1 cellular context compared by ENCODE assay signal in the genomic region with DNA sequence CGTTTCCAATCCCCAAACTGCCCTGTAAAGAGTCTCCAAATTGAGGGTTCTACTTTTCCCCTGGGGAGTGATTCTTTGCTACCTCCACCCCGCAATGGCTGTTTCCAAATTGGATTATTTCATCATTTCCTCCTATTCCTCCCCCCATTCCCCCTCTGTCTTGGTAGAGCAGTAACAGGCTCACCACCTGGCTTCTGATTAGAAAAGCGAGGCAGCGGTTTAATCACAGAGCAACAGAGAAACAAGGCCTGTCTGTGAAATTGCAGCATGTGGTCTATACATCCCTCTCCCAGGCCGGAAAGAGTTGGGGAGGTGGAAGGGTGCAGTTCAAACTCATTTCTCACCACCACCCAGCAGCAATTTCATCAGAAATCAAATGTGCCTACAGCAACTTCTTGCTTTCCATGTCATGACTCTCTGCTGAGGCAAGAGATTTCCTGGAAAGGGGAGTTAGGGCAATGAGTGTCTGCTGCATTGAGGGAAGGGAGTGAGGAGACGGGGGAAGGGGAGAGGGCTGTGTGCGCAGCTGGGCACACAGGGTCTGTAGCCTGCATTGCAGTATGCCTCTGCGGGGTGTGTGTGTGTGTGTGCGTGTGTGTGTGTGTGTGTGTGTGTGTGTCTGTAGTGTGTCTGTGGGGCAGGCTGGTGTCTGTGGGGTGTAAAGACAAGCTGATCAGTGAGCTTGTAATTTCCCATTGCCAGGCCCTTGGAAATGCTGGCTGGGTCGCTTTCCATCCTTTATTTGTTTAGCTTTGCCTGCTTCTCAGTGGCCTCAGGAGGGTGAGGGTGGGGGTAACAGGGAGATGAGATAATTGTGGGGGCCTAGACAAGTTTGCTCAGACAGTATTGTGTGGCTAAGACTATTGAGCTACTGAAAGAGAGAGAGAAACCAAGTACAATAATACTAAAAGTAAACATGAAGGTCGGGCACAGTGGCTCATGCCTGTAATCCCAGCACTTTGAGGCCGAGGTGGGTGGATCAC.
TF ChIP-seq lines count a peak whose summit lies in the region.

No MANE protein-coding gene starts in this region.

TF ChIP-seq in K562, 482 proteins besides CTCF, POLR2A, EP300 and RAD21 (continued from another document and continues in another):
- TF ChIP-seq, protein P1, sequence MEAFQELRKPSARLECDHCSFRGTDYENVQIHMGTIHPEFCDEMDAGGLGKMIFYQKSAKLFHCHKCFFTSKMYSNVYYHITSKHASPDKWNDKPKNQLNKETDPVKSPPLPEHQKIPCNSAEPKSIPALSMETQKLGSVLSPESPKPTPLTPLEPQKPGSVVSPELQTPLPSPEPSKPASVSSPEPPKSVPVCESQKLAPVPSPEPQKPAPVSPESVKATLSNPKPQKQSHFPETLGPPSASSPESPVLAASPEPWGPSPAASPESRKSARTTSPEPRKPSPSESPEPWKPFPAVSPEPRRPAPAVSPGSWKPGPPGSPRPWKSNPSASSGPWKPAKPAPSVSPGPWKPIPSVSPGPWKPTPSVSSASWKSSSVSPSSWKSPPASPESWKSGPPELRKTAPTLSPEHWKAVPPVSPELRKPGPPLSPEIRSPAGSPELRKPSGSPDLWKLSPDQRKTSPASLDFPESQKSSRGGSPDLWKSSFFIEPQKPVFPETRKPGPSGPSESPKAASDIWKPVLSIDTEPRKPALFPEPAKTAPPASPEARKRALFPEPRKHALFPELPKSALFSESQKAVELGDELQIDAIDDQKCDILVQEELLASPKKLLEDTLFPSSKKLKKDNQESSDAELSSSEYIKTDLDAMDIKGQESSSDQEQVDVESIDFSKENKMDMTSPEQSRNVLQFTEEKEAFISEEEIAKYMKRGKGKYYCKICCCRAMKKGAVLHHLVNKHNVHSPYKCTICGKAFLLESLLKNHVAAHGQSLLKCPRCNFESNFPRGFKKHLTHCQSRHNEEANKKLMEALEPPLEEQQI (IDR thresholded peaks at IDR 0.05), result no peak
- peak; percentile 56; the same call in 1 of the 2 replicates for TF ChIP-seq BACH1 (tag; IDR thresholded peaks at IDR 0.05)
- TF ChIP-seq PCBP1 (IDR thresholded peaks at IDR 0.05; ENCODE audit: low read depth, low read length, poor library complexity, severe bottlenecking), result no peak
- peak in 1 of 2 experiments; percentile 57; a peak in 1 of 4 replicates for TF ChIP-seq TEAD1 (CRISPR knock-in tag; IDR thresholded peaks at IDR 0.05)
- TF ChIP-seq NFATC3 (IDR thresholded peaks at IDR 0.05), result no peak
- no peak for TF ChIP-seq E2F3 (CRISPR knock-in tag; IDR thresholded peaks at IDR 0.05)
- TF ChIP-seq, protein P2, sequence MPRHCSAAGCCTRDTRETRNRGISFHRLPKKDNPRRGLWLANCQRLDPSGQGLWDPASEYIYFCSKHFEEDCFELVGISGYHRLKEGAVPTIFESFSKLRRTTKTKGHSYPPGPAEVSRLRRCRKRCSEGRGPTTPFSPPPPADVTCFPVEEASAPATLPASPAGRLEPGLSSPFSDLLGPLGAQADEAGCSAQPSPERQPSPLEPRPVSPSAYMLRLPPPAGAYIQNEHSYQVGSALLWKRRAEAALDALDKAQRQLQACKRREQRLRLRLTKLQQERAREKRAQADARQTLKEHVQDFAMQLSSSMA (CRISPR knock-in tag; IDR thresholded peaks at IDR 0.05), result no peak
- TF ChIP-seq, protein P3, sequence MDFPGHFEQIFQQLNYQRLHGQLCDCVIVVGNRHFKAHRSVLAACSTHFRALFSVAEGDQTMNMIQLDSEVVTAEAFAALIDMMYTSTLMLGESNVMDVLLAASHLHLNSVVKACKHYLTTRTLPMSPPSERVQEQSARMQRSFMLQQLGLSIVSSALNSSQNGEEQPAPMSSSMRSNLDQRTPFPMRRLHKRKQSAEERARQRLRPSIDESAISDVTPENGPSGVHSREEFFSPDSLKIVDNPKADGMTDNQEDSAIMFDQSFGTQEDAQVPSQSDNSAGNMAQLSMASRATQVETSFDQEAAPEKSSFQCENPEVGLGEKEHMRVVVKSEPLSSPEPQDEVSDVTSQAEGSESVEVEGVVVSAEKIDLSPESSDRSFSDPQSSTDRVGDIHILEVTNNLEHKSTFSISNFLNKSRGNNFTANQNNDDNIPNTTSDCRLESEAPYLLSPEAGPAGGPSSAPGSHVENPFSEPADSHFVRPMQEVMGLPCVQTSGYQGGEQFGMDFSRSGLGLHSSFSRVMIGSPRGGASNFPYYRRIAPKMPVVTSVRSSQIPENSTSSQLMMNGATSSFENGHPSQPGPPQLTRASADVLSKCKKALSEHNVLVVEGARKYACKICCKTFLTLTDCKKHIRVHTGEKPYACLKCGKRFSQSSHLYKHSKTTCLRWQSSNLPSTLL (IDR thresholded peaks at IDR 0.05), result no peak
- peak; percentile 76 for TF ChIP-seq CEBPG (CRISPR knock-in tag; IDR thresholded peaks at IDR 0.05)
- TF ChIP-seq CEBPG (tag; conservative IDR thresholded peaks at IDR 0.05 in 1 of 2, IDR thresholded peaks at IDR 0.05 in 1 of 2), result peak; percentile 69 to 95
- no peak for TF ChIP-seq ZNF444 (CRISPR knock-in tag; IDR thresholded peaks at IDR 0.05)
- no peak for TF ChIP-seq NFIX (CRISPR knock-in tag; IDR thresholded peaks at IDR 0.05; ENCODE audit: low read depth)
- TF ChIP-seq ZFP30 (CRISPR knock-in tag; IDR thresholded peaks at IDR 0.05; ENCODE audit: borderline replicate concordance), result no peak
- no peak for TF ChIP-seq TSC22D4 (tag; IDR thresholded peaks at IDR 0.05)
- TF ChIP-seq EP400 (IDR thresholded peaks at IDR 0.05), result peak; percentile 29; the same call in 1 of the 2 replicates
- peak; percentile 63; the same call in 1 of the 2 replicates for TF ChIP-seq ZKSCAN8 (CRISPR knock-in tag; IDR thresholded peaks at IDR 0.05)
- TF ChIP-seq HDAC6 (IDR thresholded peaks at IDR 0.05; ENCODE audit: low read depth, low read length), result no peak
- TF ChIP-seq ZNF445 (CRISPR knock-in tag; IDR thresholded peaks at IDR 0.05; ENCODE audit: low read depth), result no peak
- no peak for TF ChIP-seq NCOA2 (IDR thresholded peaks at IDR 0.05; ENCODE audit: partially characterized antibody in 2 of 2)
- no peak for TF ChIP-seq FOXM1 (IDR thresholded peaks at IDR 0.05; ENCODE audit: low read depth)
- TF ChIP-seq FOXM1 (CRISPR knock-in tag; IDR thresholded peaks at IDR 0.05; ENCODE audit: low read depth), result no peak
- TF ChIP-seq, protein P4, sequence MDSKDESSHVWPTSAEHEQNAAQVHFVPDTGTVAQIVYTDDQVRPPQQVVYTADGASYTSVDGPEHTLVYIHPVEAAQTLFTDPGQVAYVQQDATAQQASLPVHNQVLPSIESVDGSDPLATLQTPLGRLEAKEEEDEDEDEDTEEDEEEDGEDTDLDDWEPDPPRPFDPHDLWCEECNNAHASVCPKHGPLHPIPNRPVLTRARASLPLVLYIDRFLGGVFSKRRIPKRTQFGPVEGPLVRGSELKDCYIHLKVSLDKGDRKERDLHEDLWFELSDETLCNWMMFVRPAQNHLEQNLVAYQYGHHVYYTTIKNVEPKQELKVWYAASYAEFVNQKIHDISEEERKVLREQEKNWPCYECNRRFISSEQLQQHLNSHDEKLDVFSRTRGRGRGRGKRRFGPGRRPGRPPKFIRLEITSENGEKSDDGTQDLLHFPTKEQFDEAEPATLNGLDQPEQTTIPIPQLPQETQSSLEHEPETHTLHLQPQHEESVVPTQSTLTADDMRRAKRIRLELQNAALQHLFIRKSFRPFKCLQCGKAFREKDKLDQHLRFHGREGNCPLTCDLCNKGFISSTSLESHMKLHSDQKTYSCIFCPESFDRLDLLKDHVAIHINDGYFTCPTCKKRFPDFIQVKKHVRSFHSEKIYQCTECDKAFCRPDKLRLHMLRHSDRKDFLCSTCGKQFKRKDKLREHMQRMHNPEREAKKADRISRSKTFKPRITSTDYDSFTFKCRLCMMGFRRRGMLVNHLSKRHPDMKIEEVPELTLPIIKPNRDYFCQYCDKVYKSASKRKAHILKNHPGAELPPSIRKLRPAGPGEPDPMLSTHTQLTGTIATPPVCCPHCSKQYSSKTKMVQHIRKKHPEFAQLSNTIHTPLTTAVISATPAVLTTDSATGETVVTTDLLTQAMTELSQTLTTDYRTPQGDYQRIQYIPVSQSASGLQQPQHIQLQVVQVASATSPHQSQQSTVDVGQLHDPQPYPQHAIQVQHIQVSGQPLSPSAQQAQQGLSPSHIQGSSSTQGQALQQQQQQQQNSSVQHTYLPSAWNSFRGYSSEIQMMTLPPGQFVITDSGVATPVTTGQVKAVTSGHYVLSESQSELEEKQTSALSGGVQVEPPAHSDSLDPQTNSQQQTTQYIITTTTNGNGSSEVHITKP (IDR thresholded peaks at IDR 0.05; ENCODE audit: partially characterized antibody), result peak; percentile 38
- no peak for TF ChIP-seq NR2C1 (IDR thresholded peaks at IDR 0.05)
- 0 out of 2 replicates have a peak, but pooled peaks have one; percentile 40 for TF ChIP-seq NR2C1 (tag; IDR thresholded peaks at IDR 0.05)
- TF ChIP-seq GATA2 (CRISPR knock-in tag; IDR thresholded peaks at IDR 0.05), result peak; percentile 32; the same call in 1 of the 2 replicates
- TF ChIP-seq, protein P5, sequence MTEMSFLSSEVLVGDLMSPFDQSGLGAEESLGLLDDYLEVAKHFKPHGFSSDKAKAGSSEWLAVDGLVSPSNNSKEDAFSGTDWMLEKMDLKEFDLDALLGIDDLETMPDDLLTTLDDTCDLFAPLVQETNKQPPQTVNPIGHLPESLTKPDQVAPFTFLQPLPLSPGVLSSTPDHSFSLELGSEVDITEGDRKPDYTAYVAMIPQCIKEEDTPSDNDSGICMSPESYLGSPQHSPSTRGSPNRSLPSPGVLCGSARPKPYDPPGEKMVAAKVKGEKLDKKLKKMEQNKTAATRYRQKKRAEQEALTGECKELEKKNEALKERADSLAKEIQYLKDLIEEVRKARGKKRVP (CRISPR knock-in tag; IDR thresholded peaks at IDR 0.05), result peak; percentile 81; the same call in 1 of the 2 replicates
- TF ChIP-seq ZNF584 (CRISPR knock-in tag; IDR thresholded peaks at IDR 0.05; ENCODE audit: low read depth), result peak; percentile 88
- TF ChIP-seq, protein P6, sequence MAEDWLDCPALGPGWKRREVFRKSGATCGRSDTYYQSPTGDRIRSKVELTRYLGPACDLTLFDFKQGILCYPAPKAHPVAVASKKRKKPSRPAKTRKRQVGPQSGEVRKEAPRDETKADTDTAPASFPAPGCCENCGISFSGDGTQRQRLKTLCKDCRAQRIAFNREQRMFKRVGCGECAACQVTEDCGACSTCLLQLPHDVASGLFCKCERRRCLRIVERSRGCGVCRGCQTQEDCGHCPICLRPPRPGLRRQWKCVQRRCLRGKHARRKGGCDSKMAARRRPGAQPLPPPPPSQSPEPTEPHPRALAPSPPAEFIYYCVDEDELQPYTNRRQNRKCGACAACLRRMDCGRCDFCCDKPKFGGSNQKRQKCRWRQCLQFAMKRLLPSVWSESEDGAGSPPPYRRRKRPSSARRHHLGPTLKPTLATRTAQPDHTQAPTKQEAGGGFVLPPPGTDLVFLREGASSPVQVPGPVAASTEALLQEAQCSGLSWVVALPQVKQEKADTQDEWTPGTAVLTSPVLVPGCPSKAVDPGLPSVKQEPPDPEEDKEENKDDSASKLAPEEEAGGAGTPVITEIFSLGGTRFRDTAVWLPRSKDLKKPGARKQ (CRISPR knock-in tag; IDR thresholded peaks at IDR 0.05), result no peak
- TF ChIP-seq MECOM (CRISPR knock-in tag; IDR thresholded peaks at IDR 0.05), result no peak
- TF ChIP-seq, protein P7, sequence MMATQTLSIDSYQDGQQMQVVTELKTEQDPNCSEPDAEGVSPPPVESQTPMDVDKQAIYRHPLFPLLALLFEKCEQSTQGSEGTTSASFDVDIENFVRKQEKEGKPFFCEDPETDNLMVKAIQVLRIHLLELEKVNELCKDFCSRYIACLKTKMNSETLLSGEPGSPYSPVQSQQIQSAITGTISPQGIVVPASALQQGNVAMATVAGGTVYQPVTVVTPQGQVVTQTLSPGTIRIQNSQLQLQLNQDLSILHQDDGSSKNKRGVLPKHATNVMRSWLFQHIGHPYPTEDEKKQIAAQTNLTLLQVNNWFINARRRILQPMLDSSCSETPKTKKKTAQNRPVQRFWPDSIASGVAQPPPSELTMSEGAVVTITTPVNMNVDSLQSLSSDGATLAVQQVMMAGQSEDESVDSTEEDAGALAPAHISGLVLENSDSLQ (IDR thresholded peaks at IDR 0.05), result no peak
- TF ChIP-seq SP1 (CRISPR knock-in tag; IDR thresholded peaks at IDR 0.05), result no peak
- TF ChIP-seq TEAD4 (IDR thresholded peaks at IDR 0.05; ENCODE audit: low read length), result peak; percentile 41; the same call in 1 of the 2 replicates
- no peak for TF ChIP-seq TEAD4 (CRISPR knock-in tag; IDR thresholded peaks at IDR 0.05; ENCODE audit: borderline replicate concordance)
- no peak for TF ChIP-seq ZFX (CRISPR knock-in tag; IDR thresholded peaks at IDR 0.05)
- TF ChIP-seq GABPA (tag; conservative IDR thresholded peaks at IDR 0.05; ENCODE audit: low read depth), result peak; percentile 79
- no peak for TF ChIP-seq PML (IDR thresholded peaks at IDR 0.05; ENCODE audit: low read length)
- TF ChIP-seq MEF2D (tag; conservative IDR thresholded peaks at IDR 0.05; ENCODE audit: low read depth), result 0 out of 2 replicates have a peak, but pooled peaks have one; percentile 31
- TF ChIP-seq, protein P8, sequence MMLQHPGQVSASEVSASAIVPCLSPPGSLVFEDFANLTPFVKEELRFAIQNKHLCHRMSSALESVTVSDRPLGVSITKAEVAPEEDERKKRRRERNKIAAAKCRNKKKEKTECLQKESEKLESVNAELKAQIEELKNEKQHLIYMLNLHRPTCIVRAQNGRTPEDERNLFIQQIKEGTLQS (IDR thresholded peaks at IDR 0.05), result peak; percentile 63; the same call in 1 of the 2 replicates
- TF ChIP-seq, protein P8 (CRISPR knock-in tag; conservative IDR thresholded peaks at IDR 0.05), result no peak
- TF ChIP-seq L3MBTL2 (IDR thresholded peaks at IDR 0.05), result peak; percentile 84
- TF ChIP-seq DIDO1 (tag; IDR thresholded peaks at IDR 0.05; ENCODE audit: low read depth), result no peak
- TF ChIP-seq ILF3 (IDR thresholded peaks at IDR 0.05; ENCODE audit: borderline replicate concordance), result no peak
- no peak for TF ChIP-seq TCF7L2 (IDR thresholded peaks at IDR 0.05; ENCODE audit: low read depth, low read length)
- TF ChIP-seq, protein P9, sequence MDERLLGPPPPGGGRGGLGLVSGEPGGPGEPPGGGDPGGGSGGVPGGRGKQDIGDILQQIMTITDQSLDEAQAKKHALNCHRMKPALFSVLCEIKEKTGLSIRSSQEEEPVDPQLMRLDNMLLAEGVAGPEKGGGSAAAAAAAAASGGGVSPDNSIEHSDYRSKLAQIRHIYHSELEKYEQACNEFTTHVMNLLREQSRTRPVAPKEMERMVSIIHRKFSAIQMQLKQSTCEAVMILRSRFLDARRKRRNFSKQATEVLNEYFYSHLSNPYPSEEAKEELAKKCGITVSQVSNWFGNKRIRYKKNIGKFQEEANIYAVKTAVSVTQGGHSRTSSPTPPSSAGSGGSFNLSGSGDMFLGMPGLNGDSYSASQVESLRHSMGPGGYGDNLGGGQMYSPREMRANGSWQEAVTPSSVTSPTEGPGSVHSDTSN (CRISPR knock-in tag; IDR thresholded peaks at IDR 0.05; ENCODE audit: low read depth), result no peak
- TF ChIP-seq, protein P9 (tag; conservative IDR thresholded peaks at IDR 0.05; ENCODE audit: low read depth), result 0 out of 2 replicates have a peak, but pooled peaks have one; percentile 14
- peak; percentile 68 for TF ChIP-seq TCF3 (CRISPR knock-in tag; IDR thresholded peaks at IDR 0.05)
- TF ChIP-seq ZNF174 (CRISPR knock-in tag; IDR thresholded peaks at IDR 0.05), result no peak
